ENCODE assay signal across 9 cellular contexts in the genomic region with DNA sequence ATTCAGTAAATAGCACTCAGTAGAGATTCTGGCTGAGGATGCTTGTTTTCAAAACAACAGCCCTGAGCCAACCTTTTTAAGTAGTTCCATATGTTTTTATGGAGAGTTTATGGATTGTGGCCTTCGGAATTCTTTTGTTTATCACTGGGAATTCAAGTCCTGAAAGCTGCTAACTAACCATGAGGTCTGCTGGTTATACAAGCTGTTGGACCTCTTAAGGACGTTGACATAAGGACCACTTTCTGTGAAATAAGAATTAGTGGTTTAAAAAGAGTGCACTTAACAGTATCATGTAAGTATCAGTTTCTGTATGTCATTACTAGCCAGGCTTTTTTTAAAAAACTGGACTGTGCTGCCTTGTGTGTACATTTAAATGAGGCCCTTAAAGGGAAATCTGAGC.
DNase-seq lines count a peak whose midpoint lies in the region; ATAC-seq and TF ChIP-seq lines count a peak whose summit lies in the region.
"Had no signal": no experiment of that assay in that cellular context is flagged by ENCODE, and none has a peak within 500 bp of the region (broad histone marks: within the 10 kb centered on the region; RNA-seq: fewer than 3 reads in every experiment).

No MANE protein-coding gene starts in this region.

- no peak for TF ChIP-seq CTCF in GM12865 (IDR thresholded peaks at IDR 0.05; ENCODE audit: insufficient read depth, low read depth, low read length, missing control alignments)
- no peak for TF ChIP-seq CTCF in fibroblast of villous mesenchyme (IDR thresholded peaks at IDR 0.05; ENCODE audit: insufficient read depth, low read depth, low read length)

- ATAC-seq in GM21619 (IDR thresholded peaks at IDR 0.05; ENCODE audit: unreplicated experiment) (peak; percentile 56), HG03521 (IDR thresholded peaks at IDR 0.05; ENCODE audit: unreplicated experiment) (peak; percentile 48)

- DNase-seq in GM12865 (ENCODE audit: low read depth) = peak; percentile 72
- peak; percentile 97 for DNase-seq in fibroblast of villous mesenchyme (ENCODE audit: low read depth)
- DNase-seq in dermis blood vessel endothelial cell = no peak
- no peak for DNase-seq in cortex of kidney (lab: John Stamatoyannopoulos, UW)
- DNase-seq in GM19240 (ENCODE audit: insufficient read length, low spot score) = no peak
- DNase-seq in SIG-M5 (lab: John Stamatoyannopoulos, UW) = no peak
- DNase-seq: NCI-H1930 had no signal

- H3K4me3 ChIP-seq in GM12865 (ENCODE audit: low read depth, low read length) = no peak overlapping the region
- no peak overlapping the region for H3K4me3 ChIP-seq in fibroblast of villous mesenchyme (ENCODE audit: low read depth, low read length)

Comparison
In these comparisons a context has a peak if more than half of its experiments do, and no peak if none do; other contexts are left out.
1. DNase-seq: peak in GM12865 (single experiment) and fibroblast of villous mesenchyme (single experiment); none in dermis blood vessel endothelial cell (single experiment), cortex of kidney (single experiment), GM19240 (single experiment) and SIG-M5 (single experiment).